ENCODE assay signal across 24 cellular contexts in genomic region chr10:72828294-72828693, GRCh38.
DNase-seq lines count a peak whose midpoint lies in the region; ATAC-seq, FAIRE-seq and TF ChIP-seq lines count a peak whose summit lies in the region.
"Had no signal": no experiment of that assay in that cellular context is flagged by ENCODE, and none has a peak within 500 bp of the region (broad histone marks: within the 10 kb centered on the region; RNA-seq: fewer than 3 reads in every experiment).

No MANE protein-coding gene starts in this region.

- no peaks in the 10 kb centered on the region for H3K27me3 ChIP-seq in H7 (ENCODE audit: control insufficient read depth, insufficient read depth, low read length)
- no peaks in the 10 kb centered on the region for H3K27me3 ChIP-seq in tibial artery
- H3K27me3 ChIP-seq: BE2C; BLaER1 treated with 17β-estradiol and CSF1 and Interleukin-3, amounts not matched to agents 10 nM and 100 nM had no signal

- no peak for TF ChIP-seq EP300 in A549 (IDR thresholded peaks at IDR 0.05)

- intact Hi-C loops in tibial artery (cut with DNase I; ENCODE audit: low total_unique reads) = no loop called here

- no peak for DNase-seq in A549 (ENCODE audit: low read depth in 1 of 2, low spot score in 1 of 2)
- DNase-seq in H7 = peak; percentile 4
- no peak for DNase-seq in WTC11 (ENCODE audit: low spot score)
- DNase-seq in HFFc6 = no peak
- DNase-seq in activated CD8-positive, alpha-beta memory T cell treated with anti-CD3 and anti-CD28 coated beads for 24 hours = no peak
- no peak for DNase-seq in tibial artery
- DNase-seq: ACHN; AML-193; BE2C; CD4-positive, alpha-beta T cell; CD8-positive, alpha-beta memory T cell; DMS 273 treated with DMSO at 0.1 percent for 48 hours; DMS79; EL; GDM1; GOT3; H9 had no signal

- H3K9me3 ChIP-seq in A549 (no peaks in the 10 kb centered on the region), tibial artery (no peaks in the 10 kb centered on the region)
- H3K9me3 ChIP-seq: BE2C had no signal

- no peak overlapping the region for H3K27ac Mint-ChIP-seq in WTC11
- H3K27ac Mint-ChIP-seq in HFFc6 = no peak overlapping the region
- H3K27ac Mint-ChIP-seq: CD14-positive monocyte; CD4-positive, alpha-beta T cell had no signal

- H3K36me3 ChIP-seq in H7 (replicated peaks; ENCODE audit: control insufficient read depth, insufficient read depth, low read length) = no peaks in the 10 kb centered on the region
- no peaks in the 10 kb centered on the region for H3K36me3 ChIP-seq in tibial artery
- H3K36me3 ChIP-seq: BE2C; BLaER1 treated with 17β-estradiol and CSF1 and Interleukin-3, amounts not matched to agents 10 nM and 100 nM had no signal

- TF ChIP-seq RAD21 in A549 (conservative IDR thresholded peaks at IDR 0.05 in 1 of 2, IDR thresholded peaks at IDR 0.05 in 1 of 2) = no peak

- TF ChIP-seq POLR2A in A549 (IDR thresholded peaks at IDR 0.05; ENCODE audit: low read length) = no peak

- H3K9me3 Mint-ChIP-seq in WTC11 = peaks cover 3% of the 10 kb centered on the region; the same call in 1 of the 2 replicates
- H3K9me3 Mint-ChIP-seq in HFFc6 = no peaks in the 10 kb centered on the region
- H3K9me3 Mint-ChIP-seq: CD14-positive monocyte; CD4-positive, alpha-beta T cell; CD8-positive, alpha-beta memory T cell; H9 had no signal

- no peak overlapping the region for H3K27ac ChIP-seq in A549
- no peak overlapping the region for H3K27ac ChIP-seq in tibial artery
- H3K27ac ChIP-seq: 22Rv1; BLaER1 treated with 17β-estradiol and CSF1 and Interleukin-3, amounts not matched to agents 10 nM and 100 nM had no signal

- peaks cover 49% of the 10 kb centered on the region for H3K4me1 Mint-ChIP-seq in WTC11
- H3K4me1 Mint-ChIP-seq in HFFc6 (ENCODE audit: low read depth) = peaks cover 39% of the 10 kb centered on the region
- H3K4me1 Mint-ChIP-seq: CD8-positive, alpha-beta memory T cell had no signal

- H3K4me2 ChIP-seq in A549 = no peak overlapping the region
- H3K4me2 ChIP-seq: BLaER1 treated with 17β-estradiol and CSF1 and Interleukin-3, amounts not matched to agents 10 nM and 100 nM had no signal

- H3K4me1 ChIP-seq in A549 = peaks cover 58% of the 10 kb centered on the region
- peaks cover 0 to 31% (median 1%) of the 10 kb centered on the region in 4 donors for H3K4me1 ChIP-seq in tibial artery
- H3K4me1 ChIP-seq: BE2C had no signal

- POLR2A ChIA-PET in A549 (lab: Yijun Ruan, JAX) (no interaction called here), WTC11 (lab: Charles Lee) (no interaction called here)

- peak; percentile 68 for FAIRE-seq in A549 (lab: Jason Lieb, UNC)
- FAIRE-seq: D721Med, GM12891, GM18507 had no signal

- ATAC-seq in A549 (no peak), WTC11 (0 out of 2 replicates have a peak, but pooled peaks have one; percentile 44)
- ATAC-seq: HCT116 had no signal

- H3K4me3 ChIP-seq in A549 = no peak overlapping the region
- no peak overlapping the region for H3K4me3 ChIP-seq in H7 (ENCODE audit: insufficient read depth, low read depth, low read length)
- no peak overlapping the region for H3K4me3 ChIP-seq in tibial artery
- H3K4me3 ChIP-seq: BLaER1 treated with 17β-estradiol and CSF1 and Interleukin-3, amounts not matched to agents 10 nM and 100 nM had no signal

- H3K4me3 Mint-ChIP-seq in WTC11 (no peak overlapping the region), HFFc6 (no peak overlapping the region)
- H3K4me3 Mint-ChIP-seq: CD14-positive monocyte; CD4-positive, alpha-beta T cell; CD8-positive, alpha-beta memory T cell; H9 had no signal

- TF ChIP-seq CTCF in A549 (IDR thresholded peaks at IDR 0.05) (no peak), WTC11 (IDR thresholded peaks at IDR 0.05) (no peak), HFFc6 (IDR thresholded peaks at IDR 0.05) (no peak), tibial artery (IDR thresholded peaks at IDR 0.05) (no peak)

- H3K27me3 Mint-ChIP-seq in WTC11 (ENCODE audit: low read depth) (no peaks in the 10 kb centered on the region), HFFc6 (ENCODE audit: insufficient read depth) (no peaks in the 10 kb centered on the region)
- H3K27me3 Mint-ChIP-seq: CD4-positive, alpha-beta T cell; CD8-positive, alpha-beta memory T cell had no signal

- CTCF ChIA-PET in A549 (lab: Yijun Ruan, JAX) = no interaction called here
- CTCF ChIA-PET in WTC11 (lab: Charles Lee) = no interaction called here

- H3K36me3 Mint-ChIP-seq in WTC11 (no peaks in the 10 kb centered on the region), HFFc6 (ENCODE audit: low read depth) (no peaks in the 10 kb centered on the region)
- H3K36me3 Mint-ChIP-seq: CD8-positive, alpha-beta memory T cell had no signal

TF ChIP-seq in A549, 52 proteins besides CTCF, POLR2A, EP300 and RAD21:
- TF ChIP-seq JUN (IDR thresholded peaks at IDR 0.05) = no peak
- TF ChIP-seq, protein P1, sequence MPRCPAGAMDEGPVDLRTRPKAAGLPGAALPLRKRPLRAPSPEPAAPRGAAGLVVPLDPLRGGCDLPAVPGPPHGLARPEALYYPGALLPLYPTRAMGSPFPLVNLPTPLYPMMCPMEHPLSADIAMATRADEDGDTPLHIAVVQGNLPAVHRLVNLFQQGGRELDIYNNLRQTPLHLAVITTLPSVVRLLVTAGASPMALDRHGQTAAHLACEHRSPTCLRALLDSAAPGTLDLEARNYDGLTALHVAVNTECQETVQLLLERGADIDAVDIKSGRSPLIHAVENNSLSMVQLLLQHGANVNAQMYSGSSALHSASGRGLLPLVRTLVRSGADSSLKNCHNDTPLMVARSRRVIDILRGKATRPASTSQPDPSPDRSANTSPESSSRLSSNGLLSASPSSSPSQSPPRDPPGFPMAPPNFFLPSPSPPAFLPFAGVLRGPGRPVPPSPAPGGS (IDR thresholded peaks at IDR 0.05) = no peak
- TF ChIP-seq BHLHE40 (IDR thresholded peaks at IDR 0.05; ENCODE audit: low read depth, low read length) = no peak
- TF ChIP-seq RFX5 (IDR thresholded peaks at IDR 0.05) = no peak
- TF ChIP-seq ZSCAN20 (CRISPR knock-in tag; IDR thresholded peaks at IDR 0.05) = no peak
- no peak for TF ChIP-seq EHF (CRISPR knock-in tag; IDR thresholded peaks at IDR 0.05)
TF ChIP-seq in A549: peak in this region for 0.

TF ChIP-seq in WTC11, 78 proteins besides CTCF, POLR2A, EP300 and RAD21 (continues in another document):
- TF ChIP-seq, protein P2, sequence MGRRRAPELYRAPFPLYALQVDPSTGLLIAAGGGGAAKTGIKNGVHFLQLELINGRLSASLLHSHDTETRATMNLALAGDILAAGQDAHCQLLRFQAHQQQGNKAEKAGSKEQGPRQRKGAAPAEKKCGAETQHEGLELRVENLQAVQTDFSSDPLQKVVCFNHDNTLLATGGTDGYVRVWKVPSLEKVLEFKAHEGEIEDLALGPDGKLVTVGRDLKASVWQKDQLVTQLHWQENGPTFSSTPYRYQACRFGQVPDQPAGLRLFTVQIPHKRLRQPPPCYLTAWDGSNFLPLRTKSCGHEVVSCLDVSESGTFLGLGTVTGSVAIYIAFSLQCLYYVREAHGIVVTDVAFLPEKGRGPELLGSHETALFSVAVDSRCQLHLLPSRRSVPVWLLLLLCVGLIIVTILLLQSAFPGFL (CRISPR knock-in tag; IDR thresholded peaks at IDR 0.05; ENCODE audit: borderline replicate concordance) = no peak
- TF ChIP-seq SOX15 (CRISPR knock-in tag; IDR thresholded peaks at IDR 0.05) = no peak
- TF ChIP-seq, protein P3, sequence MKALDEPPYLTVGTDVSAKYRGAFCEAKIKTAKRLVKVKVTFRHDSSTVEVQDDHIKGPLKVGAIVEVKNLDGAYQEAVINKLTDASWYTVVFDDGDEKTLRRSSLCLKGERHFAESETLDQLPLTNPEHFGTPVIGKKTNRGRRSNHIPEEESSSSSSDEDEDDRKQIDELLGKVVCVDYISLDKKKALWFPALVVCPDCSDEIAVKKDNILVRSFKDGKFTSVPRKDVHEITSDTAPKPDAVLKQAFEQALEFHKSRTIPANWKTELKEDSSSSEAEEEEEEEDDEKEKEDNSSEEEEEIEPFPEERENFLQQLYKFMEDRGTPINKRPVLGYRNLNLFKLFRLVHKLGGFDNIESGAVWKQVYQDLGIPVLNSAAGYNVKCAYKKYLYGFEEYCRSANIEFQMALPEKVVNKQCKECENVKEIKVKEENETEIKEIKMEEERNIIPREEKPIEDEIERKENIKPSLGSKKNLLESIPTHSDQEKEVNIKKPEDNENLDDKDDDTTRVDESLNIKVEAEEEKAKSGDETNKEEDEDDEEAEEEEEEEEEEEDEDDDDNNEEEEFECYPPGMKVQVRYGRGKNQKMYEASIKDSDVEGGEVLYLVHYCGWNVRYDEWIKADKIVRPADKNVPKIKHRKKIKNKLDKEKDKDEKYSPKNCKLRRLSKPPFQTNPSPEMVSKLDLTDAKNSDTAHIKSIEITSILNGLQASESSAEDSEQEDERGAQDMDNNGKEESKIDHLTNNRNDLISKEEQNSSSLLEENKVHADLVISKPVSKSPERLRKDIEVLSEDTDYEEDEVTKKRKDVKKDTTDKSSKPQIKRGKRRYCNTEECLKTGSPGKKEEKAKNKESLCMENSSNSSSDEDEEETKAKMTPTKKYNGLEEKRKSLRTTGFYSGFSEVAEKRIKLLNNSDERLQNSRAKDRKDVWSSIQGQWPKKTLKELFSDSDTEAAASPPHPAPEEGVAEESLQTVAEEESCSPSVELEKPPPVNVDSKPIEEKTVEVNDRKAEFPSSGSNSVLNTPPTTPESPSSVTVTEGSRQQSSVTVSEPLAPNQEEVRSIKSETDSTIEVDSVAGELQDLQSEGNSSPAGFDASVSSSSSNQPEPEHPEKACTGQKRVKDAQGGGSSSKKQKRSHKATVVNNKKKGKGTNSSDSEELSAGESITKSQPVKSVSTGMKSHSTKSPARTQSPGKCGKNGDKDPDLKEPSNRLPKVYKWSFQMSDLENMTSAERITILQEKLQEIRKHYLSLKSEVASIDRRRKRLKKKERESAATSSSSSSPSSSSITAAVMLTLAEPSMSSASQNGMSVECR (CRISPR knock-in tag; IDR thresholded peaks at IDR 0.05; ENCODE audit: borderline replicate concordance) = no peak
- no peak for TF ChIP-seq KAT7 (CRISPR knock-in tag; IDR thresholded peaks at IDR 0.05; ENCODE audit: borderline replicate concordance)
- no peak for TF ChIP-seq TEAD1 (CRISPR knock-in tag; IDR thresholded peaks at IDR 0.05)
- no peak for TF ChIP-seq ZNF425 (CRISPR knock-in tag; conservative IDR thresholded peaks at IDR 0.05)
